17 cellular contexts compared by ENCODE assay signal in the genomic region with DNA sequence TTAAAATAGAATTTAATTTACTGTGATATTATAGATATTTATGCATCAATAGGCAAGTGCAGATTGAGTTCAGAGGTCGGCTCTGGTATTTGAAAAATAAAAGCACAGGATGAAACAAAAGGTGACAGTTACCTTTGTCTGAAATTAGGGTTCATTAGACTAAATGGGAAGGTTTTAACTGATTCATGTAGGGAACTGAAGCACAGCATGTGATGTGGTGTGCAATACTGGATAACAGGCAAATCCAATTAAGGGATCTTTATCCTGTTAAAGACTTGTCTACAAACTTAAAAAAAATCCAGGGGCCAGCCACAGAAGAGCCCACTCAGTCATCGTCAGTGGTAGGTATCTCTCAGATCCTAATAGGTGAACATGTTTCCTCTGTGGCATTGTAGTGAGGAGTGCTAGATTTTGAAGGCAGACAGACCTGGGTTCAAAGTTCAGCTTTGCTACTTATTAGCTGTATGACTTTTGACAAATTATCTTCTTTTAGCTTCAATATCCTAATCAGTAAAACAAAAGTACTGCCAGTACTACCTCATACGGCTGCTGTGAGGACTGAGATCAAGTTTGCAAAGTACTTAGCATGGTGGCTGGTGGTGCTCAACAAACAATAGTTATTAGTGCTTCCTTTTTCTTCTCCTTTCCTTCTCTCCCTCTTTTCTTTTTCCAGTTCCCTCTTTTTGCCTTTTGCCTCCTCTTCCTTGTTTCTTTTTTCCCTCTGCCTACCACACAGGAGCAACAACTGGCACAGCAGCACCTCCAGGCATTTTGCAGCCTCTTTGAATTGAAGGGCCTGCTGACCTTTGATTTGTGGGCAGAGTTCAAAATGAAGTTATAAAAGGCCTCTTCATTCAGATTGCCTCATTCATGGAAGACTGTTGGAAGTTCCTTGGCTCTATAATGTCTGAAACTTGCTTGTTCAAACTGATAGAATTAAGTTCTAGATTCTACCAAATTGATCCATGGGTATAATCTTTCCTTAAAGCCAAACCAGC. TPM values are rescaled to one million over a fixed set of nuclear protein-coding genes. Genes with fewer than 3 reads are reported as not detected.
"Had no signal": no experiment of that assay in that cellular context is flagged by ENCODE, and none has a peak within 500 bp of the region (broad histone marks: within the 10 kb centered on the region; RNA-seq: fewer than 3 reads in every experiment).

No MANE protein-coding gene starts in this region.

- H3K9me3 ChIP-seq: ascending aorta, esophagus muscularis mucosa, left lung, pancreas, right atrium auricular region, tibial artery had no signal

- H3K9me3 Mint-ChIP-seq: activated CD8-positive, alpha-beta T cell treated with anti-CD3 and anti-CD28 coated beads for 36 hours; T-helper 2 cell treated with Interferon-gamma antibody and Interleukin-4, amounts not matched to agents 5 μg/mL and 100 μg/mL, for 36 hours had no signal

- ATAC-seq: activated CD8-positive, alpha-beta T cell treated with anti-CD3 and anti-CD28 coated beads for 36 hours; left lung; pancreas had no signal

- H3K27ac ChIP-seq: ascending aorta, esophagus muscularis mucosa, left lung, pancreas, right atrium auricular region, skin epidermis, tibial artery had no signal

- H3K27me3 ChIP-seq: ascending aorta, pancreas, right atrium auricular region, tibial artery had no signal

- H3K36me3 ChIP-seq: ascending aorta, esophagus muscularis mucosa, left lung, pancreas, right atrium auricular region, tibial artery had no signal

- H3K4me1 ChIP-seq: ascending aorta, esophagus muscularis mucosa, left lung, pancreas, right atrium auricular region, tibial artery had no signal

- H3K4me3 ChIP-seq: ascending aorta, esophagus muscularis mucosa, left lung, pancreas, right atrium auricular region, skin epidermis, tibial artery had no signal

- FAIRE-seq: bronchial epithelial cell, pancreas had no signal

- H3K27ac Mint-ChIP-seq: activated CD8-positive, alpha-beta T cell treated with anti-CD3 and anti-CD28 coated beads for 36 hours; T-helper 2 cell treated with Interferon-gamma antibody and Interleukin-4, amounts not matched to agents 5 μg/mL and 100 μg/mL, for 36 hours had no signal

- DNase-seq: activated CD4-positive, alpha-beta T cell treated with anti-CD3 and anti-CD28 coated beads for 4 hours; activated CD8-positive, alpha-beta memory T cell treated with anti-CD3 and anti-CD28 coated beads, Interleukin-2, amount 50 U/mL, for 4 hours; activated CD8-positive, alpha-beta T cell treated with anti-CD3 and anti-CD28 coated beads for 36 hours; activated naive CD4-positive, alpha-beta T cell; head of caudate nucleus; left lung; pancreas; tibial artery had no signal

- H3K4me3 Mint-ChIP-seq: activated CD8-positive, alpha-beta T cell treated with anti-CD3 and anti-CD28 coated beads for 36 hours; T-helper 2 cell treated with Interferon-gamma antibody and Interleukin-4, amounts not matched to agents 5 μg/mL and 100 μg/mL, for 36 hours had no signal

RNA-seq across cellular contexts. Expression of a gene that starts 44.9 kb away (rescaled TPM):
- total RNA-seq: activated CD8-positive, alpha-beta T cell treated with anti-CD3 and anti-CD28 coated beads for 36 hours; ascending aorta; bronchial epithelial cell; chondrocyte; fibroblast of villous mesenchyme; left lung had no signal
- polyA plus RNA-seq: neural cell had no signal
